In the genomic region with DNA sequence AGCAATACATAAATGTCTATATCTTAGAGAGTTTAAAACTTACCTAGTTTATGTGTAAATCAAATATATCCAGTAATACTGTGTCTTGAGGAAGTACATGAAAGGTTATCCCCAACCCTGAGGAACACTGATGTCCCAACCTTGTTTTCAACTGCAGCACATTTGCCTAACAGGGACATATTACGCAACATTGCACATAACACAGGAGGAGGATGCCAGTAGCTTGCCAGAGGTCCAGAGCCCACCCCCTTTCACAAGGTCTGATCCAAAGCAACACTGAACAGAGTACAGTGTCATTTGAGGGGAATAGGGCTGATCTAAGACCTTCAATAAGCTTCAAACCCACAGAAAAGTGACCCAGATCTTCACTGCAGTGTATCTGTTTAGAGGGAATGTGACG, we compare ENCODE assay signal across 18 cellular contexts.
DNase-seq lines count a peak whose midpoint lies in the region; ATAC-seq, FAIRE-seq and TF ChIP-seq lines count a peak whose summit lies in the region.
"Had no signal": no experiment of that assay in that cellular context is flagged by ENCODE, and none has a peak within 500 bp of the region (broad histone marks: within the 10 kb centered on the region; RNA-seq: fewer than 3 reads in every experiment).

No MANE protein-coding gene starts in this region.

- H2AFZ ChIP-seq in GM23338: no peak overlapping the region; the same call in 1 of the 2 replicates

- H3K27ac ChIP-seq in GM23338 (ENCODE audit: low read depth) (no peak overlapping the region), kidney (ENCODE audit: low read depth in 2 of 2, low read length in 2 of 2) (no peak overlapping the region), WERI-Rb-1 (no peak overlapping the region)
- H3K27ac ChIP-seq: cardiac muscle cell had no signal

- FAIRE-seq in urothelium cell line (lab: Jason Lieb, UNC) (no peak), kidney (lab: Jason Lieb, UNC) (no peak)
- FAIRE-seq: GM12878, TTC549 had no signal

- peaks cover 14% of the 10 kb centered on the region for H3K9me2 ChIP-seq in GM23338 (ENCODE audit: insufficient read depth)

- H3K4me3 ChIP-seq in GM23338 (no peak overlapping the region), fibroblast of pulmonary artery (replicated peaks; ENCODE audit: low read depth, low read length) (no peak overlapping the region), kidney (ENCODE audit: low read length in 2 of 2) (no peak overlapping the region), WERI-Rb-1 (ENCODE audit: low read depth, low read length) (no peak overlapping the region)
- H3K4me3 ChIP-seq: cardiac muscle cell, GM12878 had no signal

- TF ChIP-seq CTCF in GM23338 (conservative IDR thresholded peaks at IDR 0.05; ENCODE audit: low read depth in 2 of 2) (no peak), fibroblast of pulmonary artery (IDR thresholded peaks at IDR 0.05; ENCODE audit: low read length, missing control alignments) (no peak), kidney (IDR thresholded peaks at IDR 0.05; ENCODE audit: borderline replicate concordance, extremely low read depth, insufficient read depth) (no peak), Calu3 (IDR thresholded peaks at IDR 0.05; ENCODE audit: unreplicated experiment) (no peak), WERI-Rb-1 (IDR thresholded peaks at IDR 0.05; ENCODE audit: low read depth, low read length) (no peak)

- intact Hi-C loops in kidney (cut with DNase I) (no loop called here), Calu3 (cut with micrococcal nuclease; ENCODE audit: unreplicated experiment) (loop anchor here (10.0 kb wide), 1 partner anchor 127 kb away; no protein-coding TSS in a partner anchor)

- H3F3A ChIP-seq in GM23338 (replicated peaks; ENCODE audit: low read depth): no peaks in the 10 kb centered on the region

- H3K4me1 ChIP-seq in GM23338 (ENCODE audit: insufficient read depth): peaks cover 20% of the 10 kb centered on the region
- no peaks in the 10 kb centered on the region for H3K4me1 ChIP-seq in kidney (ENCODE audit: control insufficient read depth in 1 of 2, insufficient read depth in 1 of 2, low read depth in 1 of 2, low read length in 2 of 2)
- H3K4me1 ChIP-seq: Caco-2 had no signal

- BruUV-seq in Calu3 (replicated peaks; lab: Mats Ljungman, UMichigan): no TSS peak

- DNase-seq in GM23338 (ENCODE audit: low spot score) (no peak), NOMO-1 treated with dmso at 0.1 percent for 144 hours (lab: John Stamatoyannopoulos, UW; ENCODE audit: unreplicated experiment) (peak; percentile 55), fibroblast of pulmonary artery (ENCODE audit: low read depth) (peak; percentile 36), renal cortical epithelial cell (ENCODE audit: low read depth) (peak; percentile 65), urothelium cell line (ENCODE audit: low spot score) (no peak), kidney (no peak), Calu3 (no peak), WERI-Rb-1 (no peak)
- DNase-seq: activated CD4-positive, alpha-beta T cell treated with anti-CD3 and anti-CD28 coated beads, Interleukin-2, amount 50 U/mL, for 1 hour; Caco-2; effector memory CD8-positive, alpha-beta T cell; naive thymus-derived CD4-positive, alpha-beta T cell; NCI-H2081 treated with DMSO at 0.1 percent for 48 hours; NCI-H526 had no signal

- H3K27me3 Mint-ChIP-seq in GM23338 (ENCODE audit: insufficient read depth, low read depth, poor library complexity): no peaks in the 10 kb centered on the region
- H3K27me3 Mint-ChIP-seq in Calu3 (ENCODE audit: unreplicated experiment): no peaks in the 10 kb centered on the region
- H3K27me3 Mint-ChIP-seq: effector memory CD8-positive, alpha-beta T cell had no signal

- H4K20me1 ChIP-seq in GM23338 (replicated peaks; ENCODE audit: insufficient read depth): no peaks in the 10 kb centered on the region

- H3K4me3 Mint-ChIP-seq in GM23338 (no peak overlapping the region), Calu3 (ENCODE audit: low read depth, unreplicated experiment) (no peak overlapping the region)
- H3K4me3 Mint-ChIP-seq: activated naive CD4-positive, alpha-beta T cell treated with anti-CD3 and anti-CD28 coated beads, Interleukin-2, amount 50 U/mL, for 24 hours; effector memory CD8-positive, alpha-beta T cell; naive thymus-derived CD4-positive, alpha-beta T cell had no signal

- H3K9me3 Mint-ChIP-seq in GM23338: no peaks in the 10 kb centered on the region
- peaks cover 8% of the 10 kb centered on the region for H3K9me3 Mint-ChIP-seq in Calu3 (ENCODE audit: low read depth, unreplicated experiment)
- H3K9me3 Mint-ChIP-seq: effector memory CD8-positive, alpha-beta T cell had no signal

- H3K9me3 ChIP-seq in kidney (ENCODE audit: control insufficient read depth in 1 of 2, low read length in 2 of 2): no peaks in the 10 kb centered on the region
- no peaks in the 10 kb centered on the region for H3K9me3 ChIP-seq in WERI-Rb-1 (ENCODE audit: severe bottlenecking)
- H3K9me3 ChIP-seq: Caco-2 had no signal

- no peaks in the 10 kb centered on the region for H3K36me3 ChIP-seq in GM23338 (ENCODE audit: insufficient read depth)
- H3K36me3 ChIP-seq in kidney (ENCODE audit: control insufficient read depth in 1 of 2, insufficient read depth in 2 of 2, low read length in 2 of 2): no peaks in the 10 kb centered on the region
- no peaks in the 10 kb centered on the region for H3K36me3 ChIP-seq in WERI-Rb-1
- H3K36me3 ChIP-seq: cardiac muscle cell had no signal

- H3K4me1 Mint-ChIP-seq in GM23338: peaks cover 21% of the 10 kb centered on the region
- no peaks in the 10 kb centered on the region for H3K4me1 Mint-ChIP-seq in Calu3 (ENCODE audit: low read depth, unreplicated experiment)
- H3K4me1 Mint-ChIP-seq: activated naive CD4-positive, alpha-beta T cell treated with anti-CD3 and anti-CD28 coated beads, Interleukin-2, amount 50 U/mL, for 24 hours had no signal

- H3K27me3 ChIP-seq in GM23338 (ENCODE audit: insufficient read depth): no peaks in the 10 kb centered on the region
- H3K27me3 ChIP-seq in WERI-Rb-1 (ENCODE audit: insufficient read depth, low read depth, severe bottlenecking): no peaks in the 10 kb centered on the region
- H3K27me3 ChIP-seq: cardiac muscle cell had no signal

- ATAC-seq in GM23338: no peak
- ATAC-seq: effector memory CD8-positive, alpha-beta T cell; GM12878; naive thymus-derived CD4-positive, alpha-beta T cell had no signal

- no peaks in the 10 kb centered on the region for H3K36me3 Mint-ChIP-seq in GM23338 (ENCODE audit: low read depth)
- H3K36me3 Mint-ChIP-seq in Calu3 (ENCODE audit: insufficient read depth, unreplicated experiment): no peaks in the 10 kb centered on the region
- H3K36me3 Mint-ChIP-seq: activated naive CD4-positive, alpha-beta T cell treated with anti-CD3 and anti-CD28 coated beads, Interleukin-2, amount 50 U/mL, for 24 hours had no signal

- no peaks in the 10 kb centered on the region for H3K79me2 ChIP-seq in GM23338 (replicated peaks; ENCODE audit: insufficient read depth)

- H3K9ac ChIP-seq in kidney (ENCODE audit: low read length in 2 of 2): no peak overlapping the region

- H3K27ac Mint-ChIP-seq in GM23338 (no peak overlapping the region), Calu3 (ENCODE audit: unreplicated experiment) (no peak overlapping the region)
- H3K27ac Mint-ChIP-seq: activated naive CD4-positive, alpha-beta T cell treated with anti-CD3 and anti-CD28 coated beads, Interleukin-2, amount 50 U/mL, for 24 hours; effector memory CD8-positive, alpha-beta T cell; naive thymus-derived CD4-positive, alpha-beta T cell had no signal

- H3K4me2 ChIP-seq in GM23338: peak overlapping the region; percentile 50; the same call in 1 of the 2 replicates

- CTCF ChIA-PET in Calu3 (lab: Charles Lee): no interaction called here

TF ChIP-seq in GM23338, 12 proteins besides CTCF, POLR2A, EP300 and RAD21 (continues in another document):
- TF ChIP-seq ZNF331 (CRISPR knock-in tag; IDR thresholded peaks at IDR 0.05; ENCODE audit: low read depth) (no peak), POLR2AphosphoS5 (IDR thresholded peaks at IDR 0.05; ENCODE audit: low read depth) (no peak)

Comparison
In these comparisons a context has a peak if more than half of its experiments do, and no peak if none do; other contexts are left out.
1. DNase-seq: peak in NOMO-1 treated with dmso at 0.1 percent for 144 hours (single experiment), fibroblast of pulmonary artery (single experiment) and renal cortical epithelial cell (single experiment); none in GM23338 (single experiment), urothelium cell line (single experiment), kidney (single experiment), Calu3 (single experiment) and WERI-Rb-1 (single experiment).